In the genomic region with DNA sequence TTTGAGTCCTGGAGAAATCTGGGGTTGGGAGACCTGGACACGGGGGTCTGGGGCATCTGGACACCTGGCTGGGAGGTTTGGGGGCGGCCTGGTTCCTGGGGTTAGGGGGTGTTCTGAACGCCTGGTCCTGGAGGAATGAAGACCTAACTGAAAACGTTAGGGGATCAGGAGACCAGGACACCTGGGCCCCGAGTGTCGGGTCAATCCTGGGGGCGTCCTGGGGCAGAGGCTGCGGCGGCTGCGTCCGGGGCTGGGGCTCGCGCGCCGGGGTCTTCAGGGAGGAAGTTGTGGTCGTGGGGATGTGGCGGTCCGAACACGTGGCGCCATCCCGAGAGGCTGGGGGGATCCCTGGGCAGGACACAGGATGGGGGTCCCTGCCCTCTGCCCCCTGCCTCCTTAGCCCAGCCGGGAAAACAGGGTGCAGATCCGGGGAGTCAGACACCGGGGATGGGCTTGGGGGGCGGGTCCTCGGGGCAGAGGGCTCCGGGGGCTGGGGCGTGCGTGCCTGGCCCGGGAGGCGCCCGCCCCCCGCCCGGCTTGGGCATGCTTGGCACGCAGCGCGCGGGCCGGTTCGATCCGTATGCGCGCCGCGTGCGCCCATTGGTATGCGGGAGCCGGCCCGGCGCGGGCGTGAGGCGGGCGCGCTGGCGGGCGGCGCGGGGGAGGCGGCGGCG, we compare ENCODE assay signal across 1 cellular context.
TF ChIP-seq lines count a peak whose summit lies in the region.

No MANE protein-coding gene starts in this region.

TF ChIP-seq in GM23338, 12 proteins besides CTCF, POLR2A, EP300 and RAD21 (continued from another document):
- TF ChIP-seq, protein P1, sequence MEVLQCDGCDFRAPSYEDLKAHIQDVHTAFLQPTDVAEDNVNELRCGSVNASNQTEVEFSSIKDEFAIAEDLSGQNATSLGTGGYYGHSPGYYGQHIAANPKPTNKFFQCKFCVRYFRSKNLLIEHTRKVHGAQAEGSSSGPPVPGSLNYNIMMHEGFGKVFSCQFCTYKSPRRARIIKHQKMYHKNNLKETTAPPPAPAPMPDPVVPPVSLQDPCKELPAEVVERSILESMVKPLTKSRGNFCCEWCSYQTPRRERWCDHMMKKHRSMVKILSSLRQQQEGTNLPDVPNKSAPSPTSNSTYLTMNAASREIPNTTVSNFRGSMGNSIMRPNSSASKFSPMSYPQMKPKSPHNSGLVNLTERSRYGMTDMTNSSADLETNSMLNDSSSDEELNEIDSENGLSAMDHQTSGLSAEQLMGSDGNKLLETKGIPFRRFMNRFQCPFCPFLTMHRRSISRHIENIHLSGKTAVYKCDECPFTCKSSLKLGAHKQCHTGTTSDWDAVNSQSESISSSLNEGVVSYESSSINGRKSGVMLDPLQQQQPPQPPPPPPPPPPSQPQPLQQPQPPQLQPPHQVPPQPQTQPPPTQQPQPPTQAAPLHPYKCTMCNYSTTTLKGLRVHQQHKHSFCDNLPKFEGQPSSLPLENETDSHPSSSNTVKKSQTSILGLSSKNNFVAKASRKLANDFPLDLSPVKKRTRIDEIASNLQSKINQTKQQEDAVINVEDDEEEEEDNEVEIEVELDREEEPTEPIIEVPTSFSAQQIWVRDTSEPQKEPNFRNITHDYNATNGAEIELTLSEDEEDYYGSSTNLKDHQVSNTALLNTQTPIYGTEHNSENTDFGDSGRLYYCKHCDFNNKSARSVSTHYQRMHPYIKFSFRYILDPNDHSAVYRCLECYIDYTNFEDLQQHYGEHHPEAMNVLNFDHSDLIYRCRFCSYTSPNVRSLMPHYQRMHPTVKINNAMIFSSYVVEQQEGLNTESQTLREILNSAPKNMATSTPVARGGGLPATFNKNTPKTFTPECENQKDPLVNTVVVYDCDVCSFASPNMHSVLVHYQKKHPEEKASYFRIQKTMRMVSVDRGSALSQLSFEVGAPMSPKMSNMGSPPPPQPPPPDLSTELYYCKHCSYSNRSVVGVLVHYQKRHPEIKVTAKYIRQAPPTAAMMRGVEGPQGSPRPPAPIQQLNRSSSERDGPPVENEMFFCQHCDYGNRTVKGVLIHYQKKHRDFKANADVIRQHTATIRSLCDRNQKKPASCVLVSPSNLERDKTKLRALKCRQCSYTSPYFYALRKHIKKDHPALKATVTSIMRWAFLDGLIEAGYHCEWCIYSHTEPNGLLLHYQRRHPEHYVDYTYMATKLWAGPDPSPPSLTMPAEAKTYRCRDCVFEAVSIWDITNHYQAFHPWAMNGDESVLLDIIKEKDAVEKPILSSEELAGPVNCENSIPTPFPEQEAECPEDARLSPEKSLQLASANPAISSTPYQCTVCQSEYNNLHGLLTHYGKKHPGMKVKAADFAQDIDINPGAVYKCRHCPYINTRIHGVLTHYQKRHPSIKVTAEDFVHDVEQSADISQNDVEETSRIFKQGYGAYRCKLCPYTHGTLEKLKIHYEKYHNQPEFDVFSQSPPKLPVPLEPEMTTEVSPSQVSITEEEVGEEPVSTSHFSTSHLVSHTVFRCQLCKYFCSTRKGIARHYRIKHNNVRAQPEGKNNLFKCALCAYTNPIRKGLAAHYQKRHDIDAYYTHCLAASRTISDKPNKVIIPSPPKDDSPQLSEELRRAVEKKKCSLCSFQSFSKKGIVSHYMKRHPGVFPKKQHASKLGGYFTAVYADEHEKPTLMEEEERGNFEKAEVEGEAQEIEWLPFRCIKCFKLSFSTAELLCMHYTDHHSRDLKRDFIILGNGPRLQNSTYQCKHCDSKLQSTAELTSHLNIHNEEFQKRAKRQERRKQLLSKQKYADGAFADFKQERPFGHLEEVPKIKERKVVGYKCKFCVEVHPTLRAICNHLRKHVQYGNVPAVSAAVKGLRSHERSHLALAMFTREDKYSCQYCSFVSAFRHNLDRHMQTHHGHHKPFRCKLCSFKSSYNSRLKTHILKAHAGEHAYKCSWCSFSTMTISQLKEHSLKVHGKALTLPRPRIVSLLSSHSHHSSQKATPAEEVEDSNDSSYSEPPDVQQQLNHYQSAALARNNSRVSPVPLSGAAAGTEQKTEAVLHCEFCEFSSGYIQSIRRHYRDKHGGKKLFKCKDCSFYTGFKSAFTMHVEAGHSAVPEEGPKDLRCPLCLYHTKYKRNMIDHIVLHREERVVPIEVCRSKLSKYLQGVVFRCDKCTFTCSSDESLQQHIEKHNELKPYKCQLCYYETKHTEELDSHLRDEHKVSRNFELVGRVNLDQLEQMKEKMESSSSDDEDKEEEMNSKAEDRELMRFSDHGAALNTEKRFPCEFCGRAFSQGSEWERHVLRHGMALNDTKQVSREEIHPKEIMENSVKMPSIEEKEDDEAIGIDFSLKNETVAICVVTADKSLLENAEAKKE (CRISPR knock-in tag; IDR thresholded peaks at IDR 0.05): no peak
- TF ChIP-seq CREB1 (CRISPR knock-in tag; IDR thresholded peaks at IDR 0.05; ENCODE audit: low read depth): no peak
- no peak for TF ChIP-seq ZNF331 (CRISPR knock-in tag; IDR thresholded peaks at IDR 0.05; ENCODE audit: low read depth)
- no peak for TF ChIP-seq ZNF114 (CRISPR knock-in tag; IDR thresholded peaks at IDR 0.05)
- no peak for TF ChIP-seq EZH2phosphoT487 (IDR thresholded peaks at IDR 0.05; ENCODE audit: unreplicated experiment)
- TF ChIP-seq, protein P2, sequence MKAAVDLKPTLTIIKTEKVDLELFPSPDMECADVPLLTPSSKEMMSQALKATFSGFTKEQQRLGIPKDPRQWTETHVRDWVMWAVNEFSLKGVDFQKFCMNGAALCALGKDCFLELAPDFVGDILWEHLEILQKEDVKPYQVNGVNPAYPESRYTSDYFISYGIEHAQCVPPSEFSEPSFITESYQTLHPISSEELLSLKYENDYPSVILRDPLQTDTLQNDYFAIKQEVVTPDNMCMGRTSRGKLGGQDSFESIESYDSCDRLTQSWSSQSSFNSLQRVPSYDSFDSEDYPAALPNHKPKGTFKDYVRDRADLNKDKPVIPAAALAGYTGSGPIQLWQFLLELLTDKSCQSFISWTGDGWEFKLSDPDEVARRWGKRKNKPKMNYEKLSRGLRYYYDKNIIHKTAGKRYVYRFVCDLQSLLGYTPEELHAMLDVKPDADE (IDR thresholded peaks at IDR 0.05): no peak
